ENCODE assay signal across 8 cellular contexts in genomic region chr7:142385528-142386340, GRCh38.
DNase-seq lines count a peak whose midpoint lies in the region; ATAC-seq and TF ChIP-seq lines count a peak whose summit lies in the region.

No MANE protein-coding gene starts in this region.

- H3K14ac ChIP-seq in trophoblast cell (ENCODE audit: low read length) = no peak overlapping the region

- no peak overlapping the region for H3K4ac ChIP-seq in trophoblast cell (ENCODE audit: low read depth, low read length)

- H3K23ac ChIP-seq in trophoblast cell (ENCODE audit: low read length) = no peak overlapping the region

- peak; percentile 89 for TF ChIP-seq CTCF in fibroblast of villous mesenchyme (IDR thresholded peaks at IDR 0.05; ENCODE audit: insufficient read depth, low read depth, low read length)

- H3K36me3 ChIP-seq in BLaER1 = no peaks in the 10 kb centered on the region
- H3K36me3 ChIP-seq in trophoblast cell (ENCODE audit: control insufficient read depth in 1 of 2, insufficient read depth in 2 of 2, low read length in 2 of 2) = no peaks in the 10 kb centered on the region

- WGBS in trophoblast cell (ENCODE audit: extremely low coverage, insufficient coverage, insufficient read length) = no CpG with 5 or more reads among the region's 8 CpGs

- H4K20me1 ChIP-seq in BLaER1 = no peaks in the 10 kb centered on the region

- peaks cover 50% of the 10 kb centered on the region for H3K4me1 ChIP-seq in BLaER1
- H3K4me1 ChIP-seq in trophoblast cell (ENCODE audit: control insufficient read depth in 1 of 2, insufficient read depth in 2 of 2, low read length in 2 of 2) = peaks cover 4% of the 10 kb centered on the region in 2 experiments

- H3K79me2 ChIP-seq in trophoblast cell (ENCODE audit: control insufficient read depth, insufficient read depth, low read length, poor library complexity) = no peaks in the 10 kb centered on the region

- no peak overlapping the region for H2BK120ac ChIP-seq in trophoblast cell (ENCODE audit: insufficient read depth, low read length, poor library complexity)

- DNase-seq in NCI-H345 treated with DMSO at 0.1 percent for 48 hours (lab: John Stamatoyannopoulos, UW; ENCODE audit: unreplicated experiment) = peak; percentile 23
- DNase-seq in activated T-cell treated with anti-CD3 and anti-CD28 coated beads for 48 hours (ENCODE audit: low read depth) = peak; percentile 21
- DNase-seq in fibroblast of villous mesenchyme (ENCODE audit: low read depth) = peak; percentile 78
- DNase-seq in trophoblast cell = peak; percentile 30 to 80
- DNase-seq in GM19240 (ENCODE audit: insufficient read length, low spot score) = no peak

- H3K4me3 ChIP-seq in BLaER1 = 0 out of 2 replicates have a peak overlapping the region, but pooled peaks have one; percentile 21
- no peak overlapping the region for H3K4me3 ChIP-seq in fibroblast of villous mesenchyme (ENCODE audit: low read depth, low read length)
- H3K4me3 ChIP-seq in trophoblast cell (ENCODE audit: low read depth, low read length) = no peak overlapping the region

- H3K27me3 ChIP-seq in BLaER1 (no peaks in the 10 kb centered on the region), trophoblast cell (ENCODE audit: insufficient read depth, low read length) (no peaks in the 10 kb centered on the region)

- H3K9ac ChIP-seq in BLaER1 (no peak overlapping the region), trophoblast cell (ENCODE audit: low read length) (no peak overlapping the region)

- H3K9me3 ChIP-seq in BLaER1 = no peaks in the 10 kb centered on the region
- H3K9me3 ChIP-seq in trophoblast cell (ENCODE audit: insufficient read depth, low read depth, low read length) = no peaks in the 10 kb centered on the region

- H4K91ac ChIP-seq in trophoblast cell (ENCODE audit: low read depth, low read length) = no peak overlapping the region

- H3K79me1 ChIP-seq in trophoblast cell (ENCODE audit: low read length) = no peaks in the 10 kb centered on the region

- H3K27ac ChIP-seq in BLaER1 (peak overlapping the region; percentile 34; the same call in 1 of the 2 replicates), trophoblast cell (ENCODE audit: low read depth, low read length) (no peak overlapping the region)

- no peak overlapping the region for H3K18ac ChIP-seq in trophoblast cell (ENCODE audit: low read length)

- H2AK5ac ChIP-seq in trophoblast cell (ENCODE audit: low read length) = no peak overlapping the region

- no peak overlapping the region for H2BK5ac ChIP-seq in trophoblast cell (ENCODE audit: low read depth, low read length, poor library complexity)

- ATAC-seq in GM18520 (IDR thresholded peaks at IDR 0.05; ENCODE audit: unreplicated experiment) (peak; percentile 54), HG03025 (IDR thresholded peaks at IDR 0.05; ENCODE audit: low FRiP score, unreplicated experiment) (peak; percentile 69)

- no peak overlapping the region for H4K8ac ChIP-seq in trophoblast cell (ENCODE audit: low read depth, low read length)

- peak overlapping the region; percentile 85 for H3K4me2 ChIP-seq in BLaER1
- H3K4me2 ChIP-seq in trophoblast cell (ENCODE audit: low read length) = no peak overlapping the region

- no peak overlapping the region for H2AFZ ChIP-seq in trophoblast cell (ENCODE audit: insufficient read depth, low read length, poor library complexity)

- no peak overlapping the region for H4K12ac ChIP-seq in trophoblast cell (ENCODE audit: low read depth, low read length)

- no peak overlapping the region for H2BK12ac ChIP-seq in trophoblast cell (ENCODE audit: low read length)
